1 cellular context compared by ENCODE assay signal in genomic region chr16:14629919-14630619, GRCh38.
A peak's percentile ranks its signal among the peaks of the same experiment; 100 is the strongest.
TF ChIP-seq lines count a peak whose summit lies in the region.

A gene with protein sequence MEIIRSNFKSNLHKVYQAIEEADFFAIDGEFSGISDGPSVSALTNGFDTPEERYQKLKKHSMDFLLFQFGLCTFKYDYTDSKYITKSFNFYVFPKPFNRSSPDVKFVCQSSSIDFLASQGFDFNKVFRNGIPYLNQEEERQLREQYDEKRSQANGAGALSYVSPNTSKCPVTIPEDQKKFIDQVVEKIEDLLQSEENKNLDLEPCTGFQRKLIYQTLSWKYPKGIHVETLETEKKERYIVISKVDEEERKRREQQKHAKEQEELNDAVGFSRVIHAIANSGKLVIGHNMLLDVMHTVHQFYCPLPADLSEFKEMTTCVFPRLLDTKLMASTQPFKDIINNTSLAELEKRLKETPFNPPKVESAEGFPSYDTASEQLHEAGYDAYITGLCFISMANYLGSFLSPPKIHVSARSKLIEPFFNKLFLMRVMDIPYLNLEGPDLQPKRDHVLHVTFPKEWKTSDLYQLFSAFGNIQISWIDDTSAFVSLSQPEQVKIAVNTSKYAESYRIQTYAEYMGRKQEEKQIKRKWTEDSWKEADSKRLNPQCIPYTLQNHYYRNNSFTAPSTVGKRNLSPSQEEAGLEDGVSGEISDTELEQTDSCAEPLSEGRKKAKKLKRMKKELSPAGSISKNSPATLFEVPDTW (minus strand): TSS chr16:14630260. CDS start chr16:14630125, 135 bp downstream.

TF ChIP-seq in HepG2, 621 proteins besides CTCF, POLR2A, EP300 and RAD21 (continued from another document and continues in another):
- TF ChIP-seq ZBTB7B (CRISPR knock-in tag; IDR thresholded peaks at IDR 0.05) (peak; percentile 62; the same call in 1 of the 2 replicates), HCFC1 (IDR thresholded peaks at IDR 0.05; ENCODE audit: low read depth, low read length) (peak; percentile 43), RXRA (CRISPR knock-in tag; IDR thresholded peaks at IDR 0.05) (peak; percentile 68; the same call in 1 of the 2 replicates), MEIS2 (CRISPR knock-in tag; IDR thresholded peaks at IDR 0.05) (peak; percentile 96), ARNTL (CRISPR knock-in tag; IDR thresholded peaks at IDR 0.05) (peak; percentile 63), ZNF121 (CRISPR knock-in tag; IDR thresholded peaks at IDR 0.05) (0 out of 2 replicates have a peak, but pooled peaks have one; percentile 8), ATRX (CRISPR knock-in tag; IDR thresholded peaks at IDR 0.05; ENCODE audit: borderline replicate concordance) (no peak), MATR3 (CRISPR knock-in tag; IDR thresholded peaks at IDR 0.05) (no peak), POGZ (CRISPR knock-in tag; IDR thresholded peaks at IDR 0.05) (peak; percentile 78), ZBTB8A (CRISPR knock-in tag; IDR thresholded peaks at IDR 0.05; ENCODE audit: borderline replicate concordance, low read depth) (peak; percentile 87; the same call in 1 of the 2 replicates), FOSL1 (CRISPR knock-in tag; IDR thresholded peaks at IDR 0.05; ENCODE audit: borderline replicate concordance) (peak; percentile 70), SMAD9 (CRISPR knock-in tag; IDR thresholded peaks at IDR 0.05) (peak; percentile 88; the same call in 1 of the 2 replicates), SAP130 (CRISPR knock-in tag; IDR thresholded peaks at IDR 0.05; ENCODE audit: low read depth) (peak; percentile 100), ZNF678 (CRISPR knock-in tag; IDR thresholded peaks at IDR 0.05) (0 out of 2 replicates have a peak, but pooled peaks have one; percentile 70), ZFYVE20 (CRISPR knock-in tag; IDR thresholded peaks at IDR 0.05; ENCODE audit: borderline replicate concordance, low read depth) (peak; percentile 80; the same call in 1 of the 2 replicates), ELK4 (CRISPR knock-in tag; IDR thresholded peaks at IDR 0.05; ENCODE audit: borderline replicate concordance) (peak; percentile 74; the same call in 1 of the 2 replicates), NFKBIZ (CRISPR knock-in tag; IDR thresholded peaks at IDR 0.05) (peak; percentile 56; the same call in 1 of the 2 replicates), ZNF503 (CRISPR knock-in tag; IDR thresholded peaks at IDR 0.05) (no peak), MXD3 (CRISPR knock-in tag; IDR thresholded peaks at IDR 0.05) (peak; percentile 98), ZBTB38 (CRISPR knock-in tag; IDR thresholded peaks at IDR 0.05) (peak; percentile 59), PITX1 (CRISPR knock-in tag; IDR thresholded peaks at IDR 0.05) (no peak; the same call in 1 of the 2 replicates), SMAD3 (CRISPR knock-in tag; IDR thresholded peaks at IDR 0.05) (peak; percentile 82), AGO1 (IDR thresholded peaks at IDR 0.05; ENCODE audit: low read depth, low read length, poor library complexity, severe bottlenecking) (peak; percentile 81), ZNF382 (CRISPR knock-in tag; IDR thresholded peaks at IDR 0.05; ENCODE audit: borderline replicate concordance) (no peak), DNMT1 (CRISPR knock-in tag; IDR thresholded peaks at IDR 0.05) (peak; percentile 98), ZNF431 (CRISPR knock-in tag; IDR thresholded peaks at IDR 0.05; ENCODE audit: borderline replicate concordance, low read depth) (no peak), ZNF562 (CRISPR knock-in tag; IDR thresholded peaks at IDR 0.05; ENCODE audit: borderline replicate concordance) (no peak), MIER2 (CRISPR knock-in tag; IDR thresholded peaks at IDR 0.05) (no peak), FOXP1 (IDR thresholded peaks at IDR 0.05) (no peak), FOXP1 (CRISPR knock-in tag; IDR thresholded peaks at IDR 0.05) (no peak), MAFG (CRISPR knock-in tag; IDR thresholded peaks at IDR 0.05) (no peak), ZNF513 (CRISPR knock-in tag; conservative IDR thresholded peaks at IDR 0.05) (0 out of 2 replicates have a peak, but pooled peaks have one; percentile 89), ZFP90 (CRISPR knock-in tag; IDR thresholded peaks at IDR 0.05; ENCODE audit: borderline replicate concordance) (peak; percentile 94; the same call in 1 of the 2 replicates), FOXK1 (CRISPR knock-in tag; IDR thresholded peaks at IDR 0.05; ENCODE audit: borderline replicate concordance, low read depth) (peak; percentile 99), THAP11 (CRISPR knock-in tag; IDR thresholded peaks at IDR 0.05) (peak; percentile 90), ZNF691 (CRISPR knock-in tag; IDR thresholded peaks at IDR 0.05; ENCODE audit: borderline replicate concordance, low read depth) (peak; percentile 40), PAX8 (CRISPR knock-in tag; IDR thresholded peaks at IDR 0.05; ENCODE audit: borderline replicate concordance) (peak; percentile 94; the same call in 1 of the 2 replicates), HNRNPH1 (optimal IDR thresholded peaks at IDR 0.05; ENCODE audit: low read depth, low read length) (no peak), TARDBP (CRISPR knock-in tag; IDR thresholded peaks at IDR 0.05) (peak; percentile 84), ZNF468 (CRISPR knock-in tag; IDR thresholded peaks at IDR 0.05) (peak; percentile 90; the same call in 1 of the 2 replicates), ZNF350 (CRISPR knock-in tag; IDR thresholded peaks at IDR 0.05; ENCODE audit: borderline replicate concordance, low read depth) (peak; percentile 92), ZNF589 (CRISPR knock-in tag; conservative IDR thresholded peaks at IDR 0.05) (0 out of 2 replicates have a peak, but pooled peaks have one; percentile 18), MAF1 (CRISPR knock-in tag; IDR thresholded peaks at IDR 0.05; ENCODE audit: borderline replicate concordance) (peak; percentile 75; the same call in 1 of the 2 replicates), ZNF616 (CRISPR knock-in tag; IDR thresholded peaks at IDR 0.05; ENCODE audit: low read depth) (no peak), ISX (CRISPR knock-in tag; conservative IDR thresholded peaks at IDR 0.05) (peak; percentile 87), ZNF160 (CRISPR knock-in tag; IDR thresholded peaks at IDR 0.05) (peak; percentile 96; the same call in 1 of the 2 replicates), TRIM24 (CRISPR knock-in tag; IDR thresholded peaks at IDR 0.05) (no peak), ZNF383 (CRISPR knock-in tag; IDR thresholded peaks at IDR 0.05; ENCODE audit: borderline replicate concordance) (no peak; the same call in 1 of the 2 replicates), ARID4A (CRISPR knock-in tag; IDR thresholded peaks at IDR 0.05; ENCODE audit: borderline replicate concordance) (peak; percentile 99)
- TF ChIP-seq, protein P1, sequence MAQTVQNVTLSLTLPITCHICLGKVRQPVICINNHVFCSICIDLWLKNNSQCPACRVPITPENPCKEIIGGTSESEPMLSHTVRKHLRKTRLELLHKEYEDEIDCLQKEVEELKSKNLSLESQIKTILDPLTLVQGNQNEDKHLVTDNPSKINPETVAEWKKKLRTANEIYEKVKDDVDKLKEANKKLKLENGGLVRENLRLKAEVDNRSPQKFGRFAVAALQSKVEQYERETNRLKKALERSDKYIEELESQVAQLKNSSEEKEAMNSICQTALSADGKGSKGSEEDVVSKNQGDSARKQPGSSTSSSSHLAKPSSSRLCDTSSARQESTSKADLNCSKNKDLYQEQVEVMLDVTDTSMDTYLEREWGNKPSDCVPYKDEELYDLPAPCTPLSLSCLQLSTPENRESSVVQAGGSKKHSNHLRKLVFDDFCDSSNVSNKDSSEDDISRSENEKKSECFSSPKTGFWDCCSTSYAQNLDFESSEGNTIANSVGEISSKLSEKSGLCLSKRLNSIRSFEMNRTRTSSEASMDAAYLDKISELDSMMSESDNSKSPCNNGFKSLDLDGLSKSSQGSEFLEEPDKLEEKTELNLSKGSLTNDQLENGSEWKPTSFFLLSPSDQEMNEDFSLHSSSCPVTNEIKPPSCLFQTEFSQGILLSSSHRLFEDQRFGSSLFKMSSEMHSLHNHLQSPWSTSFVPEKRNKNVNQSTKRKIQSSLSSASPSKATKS (CRISPR knock-in tag; IDR thresholded peaks at IDR 0.05) = no peak
- TF ChIP-seq, protein P2, sequence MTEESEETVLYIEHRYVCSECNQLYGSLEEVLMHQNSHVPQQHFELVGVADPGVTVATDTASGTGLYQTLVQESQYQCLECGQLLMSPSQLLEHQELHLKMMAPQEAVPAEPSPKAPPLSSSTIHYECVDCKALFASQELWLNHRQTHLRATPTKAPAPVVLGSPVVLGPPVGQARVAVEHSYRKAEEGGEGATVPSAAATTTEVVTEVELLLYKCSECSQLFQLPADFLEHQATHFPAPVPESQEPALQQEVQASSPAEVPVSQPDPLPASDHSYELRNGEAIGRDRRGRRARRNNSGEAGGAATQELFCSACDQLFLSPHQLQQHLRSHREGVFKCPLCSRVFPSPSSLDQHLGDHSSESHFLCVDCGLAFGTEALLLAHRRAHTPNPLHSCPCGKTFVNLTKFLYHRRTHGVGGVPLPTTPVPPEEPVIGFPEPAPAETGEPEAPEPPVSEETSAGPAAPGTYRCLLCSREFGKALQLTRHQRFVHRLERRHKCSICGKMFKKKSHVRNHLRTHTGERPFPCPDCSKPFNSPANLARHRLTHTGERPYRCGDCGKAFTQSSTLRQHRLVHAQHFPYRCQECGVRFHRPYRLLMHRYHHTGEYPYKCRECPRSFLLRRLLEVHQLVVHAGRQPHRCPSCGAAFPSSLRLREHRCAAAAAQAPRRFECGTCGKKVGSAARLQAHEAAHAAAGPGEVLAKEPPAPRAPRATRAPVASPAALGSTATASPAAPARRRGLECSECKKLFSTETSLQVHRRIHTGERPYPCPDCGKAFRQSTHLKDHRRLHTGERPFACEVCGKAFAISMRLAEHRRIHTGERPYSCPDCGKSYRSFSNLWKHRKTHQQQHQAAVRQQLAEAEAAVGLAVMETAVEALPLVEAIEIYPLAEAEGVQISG (CRISPR knock-in tag; IDR thresholded peaks at IDR 0.05) = peak; percentile 98
